In the genomic region with DNA sequence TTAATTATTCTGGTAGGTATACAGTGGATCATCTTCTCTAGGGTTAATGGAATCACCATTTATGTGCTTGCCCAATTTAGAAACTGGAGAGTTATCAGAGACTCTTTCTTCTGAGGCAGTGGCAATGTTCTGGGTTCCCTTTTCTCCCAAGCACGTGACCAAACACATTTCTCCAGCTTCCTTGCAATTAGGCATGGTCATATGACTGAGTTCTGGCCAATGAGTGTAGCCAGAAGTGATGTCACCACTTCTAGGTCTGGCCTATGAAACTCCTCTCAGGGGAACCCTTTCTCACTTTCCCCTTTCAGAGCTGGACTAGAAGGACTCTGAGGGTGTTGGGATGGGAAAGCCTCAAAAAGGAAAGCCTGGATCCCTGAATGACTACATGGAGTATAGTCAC, we compare ENCODE assay signal across 21 cellular contexts.
"Had no signal": no experiment of that assay in that cellular context is flagged by ENCODE, and none has a peak within 500 bp of the region (broad histone marks: within the 10 kb centered on the region; RNA-seq: fewer than 3 reads in every experiment).

No MANE protein-coding gene starts in this region.

- ATAC-seq: HepG2, SK-N-SH treated with all-trans-retinoic acid at 6 μM for 48 hours, T-helper 17 cell had no signal

- H3K4me3 ChIP-seq: SJCRH30 had no signal

- DNase-seq: IMR-90, KBM-7, NCI-H1092 treated with DMSO at 0.1 percent for 48 hours, NCI-H1436, NCI-H187, NCI-H2029, NCI-H2081 treated with DMSO at 0.1 percent for 48 hours, NCI-H2171, NCI-H226, NCI-H446, NCI-H510A, NCI-H524 treated with DMSO at 0.1 percent for 48 hours, NCI-H69, NCI-H774, SHP77 treated with DMSO at 0.1 percent for 48 hours, T-helper 1 cell, T-helper 17 cell had no signal

- H3K27ac ChIP-seq: RWPE1, SJCRH30 had no signal

- H3K36me3 ChIP-seq: SJCRH30 had no signal
